Comparison of ENCODE assay signal across 8 cellular contexts in genomic region chr10:93039721-93040120, GRCh38. TPM values are rescaled to one million over a fixed set of nuclear protein-coding genes. Genes with fewer than 3 reads are reported as not detected.
A peak's percentile ranks its signal among the peaks of the same experiment; 100 is the strongest.
DNase-seq lines count a peak whose midpoint lies in the region; ATAC-seq, FAIRE-seq and TF ChIP-seq lines count a peak whose summit lies in the region.

No MANE protein-coding gene starts in this region.

- CTCF ChIA-PET in AG04449 (lab: Yijun Ruan, JAX) (interaction anchor here (0.6 to 19.0 kb wide), 30 partner anchors 9 to 514 kb away, joined by 3 to 336 read pairs (median 4); no protein-coding TSS in a partner anchor), Panc1 (lab: Charles Lee) (interaction anchor here (0.5 to 0.6 kb wide), 2 partner anchors 26 to 198 kb away, joined by 3 to 4 read pairs; no protein-coding TSS in a partner anchor), T-cell (lab: Charles Lee) (no interaction called here)

- no peaks in the 10 kb centered on the region for H3K4me1 Mint-ChIP-seq in T-cell

- TF ChIP-seq CTCF in AG04449 (IDR thresholded peaks at IDR 0.05; ENCODE audit: insufficient read depth, low read length, missing control alignments) (peak; percentile 76), Panc1 (IDR thresholded peaks at IDR 0.05) (peak; percentile 74)

- in situ Hi-C loops in Panc1 (cut with HindIII; ENCODE audit: low pct_unique_long_range_greater_than_20kb, low sequenced_read_pairs): no loop called here

- no peak overlapping the region for H3K4me3 Mint-ChIP-seq in T-cell

- H3K27me3 Mint-ChIP-seq in T-cell: no peaks in the 10 kb centered on the region

- H3K36me3 Mint-ChIP-seq in T-cell: peaks cover 28% of the 10 kb centered on the region

- intact Hi-C loops in Panc1 (cut with micrococcal nuclease; ENCODE audit: unreplicated experiment): no loop called here

- H3K36me3 ChIP-seq in Panc1 (ENCODE audit: control insufficient read depth, insufficient read depth, low read length): no peaks in the 10 kb centered on the region

- no peaks in the 10 kb centered on the region for H3K4me1 ChIP-seq in Panc1 (ENCODE audit: control insufficient read depth, insufficient read depth, low read length)

- no TSS peak for BruUV-seq in Panc1 (replicated peaks; lab: Mats Ljungman, UMichigan)

- no peak overlapping the region for H3K4me3 ChIP-seq in AG04449 (ENCODE audit: low read depth, low read length)
- no peak overlapping the region for H3K4me3 ChIP-seq in Panc1 (ENCODE audit: low read depth in 2 of 2, low read length in 2 of 2)

- DNase-seq in AG04449 (ENCODE audit: low read depth, low spot score): no peak
- DNase-seq in Panc1 (ENCODE audit: low read depth, low spot score): no peak
- peak; percentile 10 for DNase-seq in fibroblast of the conjunctiva (ENCODE audit: low read depth)
- no peak for DNase-seq in GM12892 (ENCODE audit: insufficient read length)
- DNase-seq in T-cell: no peak
- DNase-seq in NCI-H526 (lab: John Stamatoyannopoulos, UW): no peak
- DNase-seq in NCI-H1105 treated with DMSO at 0.1 percent for 48 hours (lab: John Stamatoyannopoulos, UW): no peak

- no peak overlapping the region for H3K27ac ChIP-seq in Panc1 (ENCODE audit: low read length)

- TF ChIP-seq POLR2A in GM12892 (IDR thresholded peaks at IDR 0.05; ENCODE audit: low read depth, low read length): no peak

- H3K27me3 ChIP-seq in Panc1 (ENCODE audit: control insufficient read depth, insufficient read depth, low read length): no peaks in the 10 kb centered on the region

- no peaks in the 10 kb centered on the region for H3K9me3 ChIP-seq in Panc1 (ENCODE audit: control insufficient read depth, insufficient read depth, low read depth, low read length)

- H3K27ac Mint-ChIP-seq in T-cell: no peak overlapping the region

- POLR2A ChIA-PET in AG04449 (lab: Yijun Ruan, JAX): no interaction called here
- POLR2A ChIA-PET in Panc1 (lab: Charles Lee): no interaction called here
- POLR2A ChIA-PET in T-cell (lab: Charles Lee): no interaction called here

- H3K9me3 Mint-ChIP-seq in T-cell: no peaks in the 10 kb centered on the region

- no peak for FAIRE-seq in GM12892 (lab: Jason Lieb, UNC)

- ATAC-seq in GM21360 (IDR thresholded peaks at IDR 0.05; ENCODE audit: unreplicated experiment): peak; percentile 55
- peak; percentile 81 for ATAC-seq in Panc1
- no peak for ATAC-seq in T-cell (replicated peaks in 1 of 4)

RNA-seq across cellular contexts. Expression of gene CYP26C1, which starts 20.9 kb away (rescaled TPM):
- total RNA-seq in Panc1 (2021; ENCODE audit: unreplicated experiment): 1.1 TPM
- polyA plus RNA-seq in Panc1 (2012; ENCODE audit: insufficient read length): 2.7 TPM
- not detected for polyA plus RNA-seq in GM12892 (2012; ENCODE audit: missing spikeins)
- under 1 TPM; 0.20 to 0.49 (median 0.38) TPM for total RNA-seq in T-cell

RNA-seq across cellular contexts. Expression of gene CYP26A1, which starts 34.0 kb away (rescaled TPM):
- total RNA-seq in Panc1 (2021; ENCODE audit: unreplicated experiment) (1.5 TPM), T-cell (not detected)
- 2.7 TPM for polyA plus RNA-seq in Panc1 (2012; ENCODE audit: insufficient read length)
- not detected for polyA plus RNA-seq in GM12892 (2012; ENCODE audit: missing spikeins)

Comparison
In these comparisons a context has a peak if more than half of its experiments do, and no peak if none do; other contexts are left out.
1. ATAC-seq: peak in GM21360 (single experiment) and Panc1 (single experiment); none in T-cell (0 of 4).
2. CTCF ChIA-PET loops: an anchor here in AG04449 (0.6 to 19.0 kb wide) and Panc1 (0.5 to 0.6 kb wide); none called in T-cell.